In the genomic region with DNA sequence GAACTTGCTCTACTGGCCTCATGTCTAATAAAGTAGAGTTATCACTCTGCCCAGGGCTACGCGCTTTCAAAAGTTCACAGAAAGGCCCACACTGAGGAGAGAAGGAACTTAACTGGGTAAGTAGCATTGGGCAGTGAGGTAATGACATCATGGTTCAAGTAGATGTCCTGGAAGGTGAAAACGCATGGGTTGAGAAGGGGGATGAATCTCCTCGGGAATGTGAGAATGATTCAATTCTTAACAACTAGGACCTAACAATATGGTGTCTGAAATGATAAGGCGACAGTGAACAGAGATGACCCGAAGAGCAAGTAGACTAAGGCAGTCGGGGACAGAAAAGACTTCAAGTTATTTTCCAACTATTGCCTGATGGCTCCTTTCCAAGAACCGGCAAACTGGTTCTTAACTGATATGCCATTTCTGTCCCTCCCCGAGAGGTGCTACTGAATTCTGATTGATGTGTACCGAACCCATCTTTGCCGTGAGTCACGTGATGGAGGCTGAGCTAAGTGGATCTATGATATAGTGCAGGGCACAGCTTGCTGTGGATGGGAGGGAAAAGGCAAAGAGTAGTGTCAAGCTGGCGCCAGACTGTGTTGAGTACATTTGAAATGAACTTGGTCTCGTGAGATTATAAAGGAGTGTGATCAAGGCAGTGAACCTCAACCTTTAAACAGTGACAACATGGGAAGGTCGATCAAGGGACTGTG, we compare ENCODE assay signal across 1 cellular context.
A peak's percentile ranks its signal among the peaks of the same experiment; 100 is the strongest.
TF ChIP-seq lines count a peak whose summit lies in the region.

No MANE protein-coding gene starts in this region.

TF ChIP-seq in HepG2, 621 proteins besides CTCF, POLR2A, EP300 and RAD21:
- TF ChIP-seq, protein P1, sequence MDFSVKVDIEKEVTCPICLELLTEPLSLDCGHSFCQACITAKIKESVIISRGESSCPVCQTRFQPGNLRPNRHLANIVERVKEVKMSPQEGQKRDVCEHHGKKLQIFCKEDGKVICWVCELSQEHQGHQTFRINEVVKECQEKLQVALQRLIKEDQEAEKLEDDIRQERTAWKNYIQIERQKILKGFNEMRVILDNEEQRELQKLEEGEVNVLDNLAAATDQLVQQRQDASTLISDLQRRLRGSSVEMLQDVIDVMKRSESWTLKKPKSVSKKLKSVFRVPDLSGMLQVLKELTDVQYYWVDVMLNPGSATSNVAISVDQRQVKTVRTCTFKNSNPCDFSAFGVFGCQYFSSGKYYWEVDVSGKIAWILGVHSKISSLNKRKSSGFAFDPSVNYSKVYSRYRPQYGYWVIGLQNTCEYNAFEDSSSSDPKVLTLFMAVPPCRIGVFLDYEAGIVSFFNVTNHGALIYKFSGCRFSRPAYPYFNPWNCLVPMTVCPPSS (IDR thresholded peaks at IDR 0.05), result no peak
- TF ChIP-seq ZNF335 (CRISPR knock-in tag; IDR thresholded peaks at IDR 0.05), result no peak
- TF ChIP-seq RARG (CRISPR knock-in tag; IDR thresholded peaks at IDR 0.05; ENCODE audit: low read depth), result no peak
- TF ChIP-seq, protein P2, sequence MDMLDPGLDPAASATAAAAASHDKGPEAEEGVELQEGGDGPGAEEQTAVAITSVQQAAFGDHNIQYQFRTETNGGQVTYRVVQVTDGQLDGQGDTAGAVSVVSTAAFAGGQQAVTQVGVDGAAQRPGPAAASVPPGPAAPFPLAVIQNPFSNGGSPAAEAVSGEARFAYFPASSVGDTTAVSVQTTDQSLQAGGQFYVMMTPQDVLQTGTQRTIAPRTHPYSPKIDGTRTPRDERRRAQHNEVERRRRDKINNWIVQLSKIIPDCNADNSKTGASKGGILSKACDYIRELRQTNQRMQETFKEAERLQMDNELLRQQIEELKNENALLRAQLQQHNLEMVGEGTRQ (IDR thresholded peaks at IDR 0.05; ENCODE audit: low read depth, low read length), result peak; percentile 31
- TF ChIP-seq, protein P2 (CRISPR knock-in tag; IDR thresholded peaks at IDR 0.05; ENCODE audit: borderline replicate concordance), result no peak
- TF ChIP-seq ATF1 (CRISPR knock-in tag; IDR thresholded peaks at IDR 0.05), result no peak
- TF ChIP-seq ZNF224 (CRISPR knock-in tag; IDR thresholded peaks at IDR 0.05), result no peak
- TF ChIP-seq EZH2 (conservative IDR thresholded peaks at IDR 0.05; ENCODE audit: low read depth, low read length), result no peak
- TF ChIP-seq GTF3A (CRISPR knock-in tag; conservative IDR thresholded peaks at IDR 0.05), result no peak
- TF ChIP-seq RARA (CRISPR knock-in tag; IDR thresholded peaks at IDR 0.05), result no peak
- peak; percentile 80 for TF ChIP-seq RAD51 (IDR thresholded peaks at IDR 0.05; ENCODE audit: borderline replicate concordance)
- no peak for TF ChIP-seq MED8 (CRISPR knock-in tag; IDR thresholded peaks at IDR 0.05; ENCODE audit: insufficient replicate concordance)
- TF ChIP-seq, protein P3, sequence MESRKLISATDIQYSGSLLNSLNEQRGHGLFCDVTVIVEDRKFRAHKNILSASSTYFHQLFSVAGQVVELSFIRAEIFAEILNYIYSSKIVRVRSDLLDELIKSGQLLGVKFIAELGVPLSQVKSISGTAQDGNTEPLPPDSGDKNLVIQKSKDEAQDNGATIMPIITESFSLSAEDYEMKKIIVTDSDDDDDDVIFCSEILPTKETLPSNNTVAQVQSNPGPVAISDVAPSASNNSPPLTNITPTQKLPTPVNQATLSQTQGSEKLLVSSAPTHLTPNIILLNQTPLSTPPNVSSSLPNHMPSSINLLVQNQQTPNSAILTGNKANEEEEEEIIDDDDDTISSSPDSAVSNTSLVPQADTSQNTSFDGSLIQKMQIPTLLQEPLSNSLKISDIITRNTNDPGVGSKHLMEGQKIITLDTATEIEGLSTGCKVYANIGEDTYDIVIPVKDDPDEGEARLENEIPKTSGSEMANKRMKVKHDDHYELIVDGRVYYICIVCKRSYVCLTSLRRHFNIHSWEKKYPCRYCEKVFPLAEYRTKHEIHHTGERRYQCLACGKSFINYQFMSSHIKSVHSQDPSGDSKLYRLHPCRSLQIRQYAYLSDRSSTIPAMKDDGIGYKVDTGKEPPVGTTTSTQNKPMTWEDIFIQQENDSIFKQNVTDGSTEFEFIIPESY (CRISPR knock-in tag; IDR thresholded peaks at IDR 0.05), result no peak
- TF ChIP-seq, protein P4, sequence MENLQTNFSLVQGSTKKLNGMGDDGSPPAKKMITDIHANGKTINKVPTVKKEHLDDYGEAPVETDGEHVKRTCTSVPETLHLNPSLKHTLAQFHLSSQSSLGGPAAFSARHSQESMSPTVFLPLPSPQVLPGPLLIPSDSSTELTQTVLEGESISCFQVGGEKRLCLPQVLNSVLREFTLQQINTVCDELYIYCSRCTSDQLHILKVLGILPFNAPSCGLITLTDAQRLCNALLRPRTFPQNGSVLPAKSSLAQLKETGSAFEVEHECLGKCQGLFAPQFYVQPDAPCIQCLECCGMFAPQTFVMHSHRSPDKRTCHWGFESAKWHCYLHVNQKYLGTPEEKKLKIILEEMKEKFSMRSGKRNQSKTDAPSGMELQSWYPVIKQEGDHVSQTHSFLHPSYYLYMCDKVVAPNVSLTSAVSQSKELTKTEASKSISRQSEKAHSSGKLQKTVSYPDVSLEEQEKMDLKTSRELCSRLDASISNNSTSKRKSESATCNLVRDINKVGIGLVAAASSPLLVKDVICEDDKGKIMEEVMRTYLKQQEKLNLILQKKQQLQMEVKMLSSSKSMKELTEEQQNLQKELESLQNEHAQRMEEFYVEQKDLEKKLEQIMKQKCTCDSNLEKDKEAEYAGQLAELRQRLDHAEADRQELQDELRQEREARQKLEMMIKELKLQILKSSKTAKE (CRISPR knock-in tag; IDR thresholded peaks at IDR 0.05; ENCODE audit: borderline replicate concordance), result no peak
- TF ChIP-seq, protein P5, sequence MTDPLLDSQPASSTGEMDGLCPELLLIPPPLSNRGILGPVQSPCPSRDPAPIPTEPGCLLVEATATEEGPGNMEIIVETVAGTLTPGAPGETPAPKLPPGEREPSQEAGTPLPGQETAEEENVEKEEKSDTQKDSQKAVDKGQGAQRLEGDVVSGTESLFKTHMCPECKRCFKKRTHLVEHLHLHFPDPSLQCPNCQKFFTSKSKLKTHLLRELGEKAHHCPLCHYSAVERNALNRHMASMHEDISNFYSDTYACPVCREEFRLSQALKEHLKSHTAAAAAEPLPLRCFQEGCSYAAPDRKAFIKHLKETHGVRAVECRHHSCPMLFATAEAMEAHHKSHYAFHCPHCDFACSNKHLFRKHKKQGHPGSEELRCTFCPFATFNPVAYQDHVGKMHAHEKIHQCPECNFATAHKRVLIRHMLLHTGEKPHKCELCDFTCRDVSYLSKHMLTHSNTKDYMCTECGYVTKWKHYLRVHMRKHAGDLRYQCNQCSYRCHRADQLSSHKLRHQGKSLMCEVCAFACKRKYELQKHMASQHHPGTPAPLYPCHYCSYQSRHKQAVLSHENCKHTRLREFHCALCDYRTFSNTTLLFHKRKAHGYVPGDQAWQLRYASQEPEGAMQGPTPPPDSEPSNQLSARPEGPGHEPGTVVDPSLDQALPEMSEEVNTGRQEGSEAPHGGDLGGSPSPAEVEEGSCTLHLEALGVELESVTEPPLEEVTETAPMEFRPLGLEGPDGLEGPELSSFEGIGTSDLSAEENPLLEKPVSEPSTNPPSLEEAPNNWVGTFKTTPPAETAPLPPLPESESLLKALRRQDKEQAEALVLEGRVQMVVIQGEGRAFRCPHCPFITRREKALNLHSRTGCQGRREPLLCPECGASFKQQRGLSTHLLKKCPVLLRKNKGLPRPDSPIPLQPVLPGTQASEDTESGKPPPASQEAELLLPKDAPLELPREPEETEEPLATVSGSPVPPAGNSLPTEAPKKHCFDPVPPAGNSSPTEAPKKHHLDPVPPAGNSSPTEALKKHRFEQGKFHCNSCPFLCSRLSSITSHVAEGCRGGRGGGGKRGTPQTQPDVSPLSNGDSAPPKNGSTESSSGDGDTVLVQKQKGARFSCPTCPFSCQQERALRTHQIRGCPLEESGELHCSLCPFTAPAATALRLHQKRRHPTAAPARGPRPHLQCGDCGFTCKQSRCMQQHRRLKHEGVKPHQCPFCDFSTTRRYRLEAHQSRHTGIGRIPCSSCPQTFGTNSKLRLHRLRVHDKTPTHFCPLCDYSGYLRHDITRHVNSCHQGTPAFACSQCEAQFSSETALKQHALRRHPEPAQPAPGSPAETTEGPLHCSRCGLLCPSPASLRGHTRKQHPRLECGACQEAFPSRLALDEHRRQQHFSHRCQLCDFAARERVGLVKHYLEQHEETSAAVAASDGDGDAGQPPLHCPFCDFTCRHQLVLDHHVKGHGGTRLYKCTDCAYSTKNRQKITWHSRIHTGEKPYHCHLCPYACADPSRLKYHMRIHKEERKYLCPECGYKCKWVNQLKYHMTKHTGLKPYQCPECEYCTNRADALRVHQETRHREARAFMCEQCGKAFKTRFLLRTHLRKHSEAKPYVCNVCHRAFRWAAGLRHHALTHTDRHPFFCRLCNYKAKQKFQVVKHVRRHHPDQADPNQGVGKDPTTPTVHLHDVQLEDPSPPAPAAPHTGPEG (CRISPR knock-in tag; IDR thresholded peaks at IDR 0.05), result no peak
- TF ChIP-seq ZNF484 (CRISPR knock-in tag; IDR thresholded peaks at IDR 0.05; ENCODE audit: borderline replicate concordance, low read depth), result no peak
- no peak for TF ChIP-seq ZNF180 (CRISPR knock-in tag; IDR thresholded peaks at IDR 0.05; ENCODE audit: borderline replicate concordance, low read depth)
- TF ChIP-seq, protein P6, sequence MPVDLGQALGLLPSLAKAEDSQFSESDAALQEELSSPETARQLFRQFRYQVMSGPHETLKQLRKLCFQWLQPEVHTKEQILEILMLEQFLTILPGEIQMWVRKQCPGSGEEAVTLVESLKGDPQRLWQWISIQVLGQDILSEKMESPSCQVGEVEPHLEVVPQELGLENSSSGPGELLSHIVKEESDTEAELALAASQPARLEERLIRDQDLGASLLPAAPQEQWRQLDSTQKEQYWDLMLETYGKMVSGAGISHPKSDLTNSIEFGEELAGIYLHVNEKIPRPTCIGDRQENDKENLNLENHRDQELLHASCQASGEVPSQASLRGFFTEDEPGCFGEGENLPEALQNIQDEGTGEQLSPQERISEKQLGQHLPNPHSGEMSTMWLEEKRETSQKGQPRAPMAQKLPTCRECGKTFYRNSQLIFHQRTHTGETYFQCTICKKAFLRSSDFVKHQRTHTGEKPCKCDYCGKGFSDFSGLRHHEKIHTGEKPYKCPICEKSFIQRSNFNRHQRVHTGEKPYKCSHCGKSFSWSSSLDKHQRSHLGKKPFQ (CRISPR knock-in tag; IDR thresholded peaks at IDR 0.05; ENCODE audit: insufficient replicate concordance), result no peak
- TF ChIP-seq ZNF550 (CRISPR knock-in tag; IDR thresholded peaks at IDR 0.05; ENCODE audit: borderline replicate concordance), result no peak
- TF ChIP-seq ATF7 (IDR thresholded peaks at IDR 0.05), result peak; percentile 67
- no peak for TF ChIP-seq ATF7 (CRISPR knock-in tag; IDR thresholded peaks at IDR 0.05)
